Comparison of ENCODE assay signal across 19 cellular contexts in the genomic region with DNA sequence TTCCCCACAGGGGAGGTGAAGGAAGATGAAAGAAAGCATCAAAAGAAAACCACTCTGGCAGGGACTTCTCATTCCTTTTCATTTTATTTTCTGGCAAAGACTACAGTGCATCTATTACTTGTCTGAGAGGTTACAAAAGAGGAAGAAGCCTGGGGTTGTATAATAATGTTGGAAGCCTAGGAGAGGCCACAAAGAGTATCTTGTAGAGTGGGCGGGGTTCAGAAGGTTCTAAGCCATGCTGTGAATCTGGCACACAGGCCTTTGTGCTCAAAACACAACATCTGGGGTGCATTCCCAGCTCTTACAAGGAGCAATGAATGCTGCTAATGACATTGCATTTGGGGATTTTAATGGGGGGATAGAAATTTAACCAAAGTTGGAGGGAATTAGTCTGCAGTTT. TPM values are rescaled to one million over a fixed set of nuclear protein-coding genes. Genes with fewer than 3 reads are reported as not detected.
DNase-seq lines count a peak whose midpoint lies in the region; ATAC-seq and TF ChIP-seq lines count a peak whose summit lies in the region.
"Had no signal": no experiment of that assay in that cellular context is flagged by ENCODE, and none has a peak within 500 bp of the region (broad histone marks: within the 10 kb centered on the region; RNA-seq: fewer than 3 reads in every experiment).

No MANE protein-coding gene starts in this region.

- intact Hi-C loops in sciatic nerve (cut with DNase I): no loop called here
- intact Hi-C loops in posterior cingulate gyrus (cut with DNase I): no loop called here

- DNase-seq in AG10803 (ENCODE audit: low read depth) (peak; percentile 37), NB4 (ENCODE audit: low read depth) (peak; percentile 26), SKM-1 treated with dmso at 0.1 percent for 144 hours (lab: John Stamatoyannopoulos, UW; ENCODE audit: unreplicated experiment) (peak; percentile 49), sciatic nerve (ENCODE audit: low spot score) (no peak), posterior cingulate gyrus (no peak), Peyer's patch (no peak)
- DNase-seq: AML-193; DMS79; KG1; NCI-H1092 treated with DMSO at 0.1 percent for 48 hours; NCI-H146; NCI-H2029 treated with DMSO at 0.1 percent for 48 hours; NCI-H510A; NCI-H748 treated with DMSO at 0.1 percent for 48 hours; NK-92 treated with Interleukin-12 subunit alpha and Interleukin-12 subunit beta, amount 100 ng/mL, for 24 hours; PC-9; T-cell had no signal

- H3K4me1 ChIP-seq in Peyer's patch: no peaks in the 10 kb centered on the region

- ATAC-seq in sciatic nerve: peak; percentile 28
- no peak for ATAC-seq in GM18861 (IDR thresholded peaks at IDR 0.05; ENCODE audit: unreplicated experiment)
- ATAC-seq: T-cell had no signal

- no peak for TF ChIP-seq POLR2A in NB4 (IDR thresholded peaks at IDR 0.05; ENCODE audit: extremely low read depth, insufficient read length)
- TF ChIP-seq POLR2A in Peyer's patch (IDR thresholded peaks at IDR 0.05): no peak

- H3K4me3 ChIP-seq in AG10803 (ENCODE audit: low read length) (no peak overlapping the region), NB4 (ENCODE audit: low read depth, low read length) (no peak overlapping the region), Peyer's patch (no peak overlapping the region)
- H3K4me3 ChIP-seq: PC-9 had no signal

- no peaks in the 10 kb centered on the region for H3K36me3 ChIP-seq in Peyer's patch

- no peaks in the 10 kb centered on the region for H3K9me3 ChIP-seq in Peyer's patch

- H3K27ac ChIP-seq in Peyer's patch: no peak overlapping the region
- H3K27ac ChIP-seq: C4-2B, PC-9 had no signal

- TF ChIP-seq CTCF in AG10803 (conservative IDR thresholded peaks at IDR 0.05; ENCODE audit: low read length): no peak
- TF ChIP-seq CTCF in NB4 (IDR thresholded peaks at IDR 0.05; ENCODE audit: low read depth, low read length): no peak
- no peak for TF ChIP-seq CTCF in Peyer's patch (IDR thresholded peaks at IDR 0.05)

- no peaks in the 10 kb centered on the region for H3K27me3 ChIP-seq in Peyer's patch

RNA-seq across cellular contexts. Expression of a gene that starts 49.4 kb away (rescaled TPM):
- total RNA-seq in sciatic nerve (45.3 TPM), Peyer's patch (10 to 100 TPM; 27.8 to 46.2 (median 30.7) TPM)

RNA-seq across cellular contexts. Expression of a gene that starts 49.6 kb away (rescaled TPM):
- total RNA-seq in sciatic nerve (48.4 TPM), Peyer's patch (10 to 100 TPM; 28.1 to 66.8 (median 55.8) TPM)

Comparison
In these comparisons a context has a peak if more than half of its experiments do, and no peak if none do; other contexts are left out.
1. DNase-seq: peak in AG10803 (single experiment), NB4 (single experiment) and SKM-1 treated with dmso at 0.1 percent for 144 hours (single experiment); none in sciatic nerve (single experiment), posterior cingulate gyrus (0 of 10) and Peyer's patch (0 of 3).